ENCODE assay signal across 33 cellular contexts in the genomic region with DNA sequence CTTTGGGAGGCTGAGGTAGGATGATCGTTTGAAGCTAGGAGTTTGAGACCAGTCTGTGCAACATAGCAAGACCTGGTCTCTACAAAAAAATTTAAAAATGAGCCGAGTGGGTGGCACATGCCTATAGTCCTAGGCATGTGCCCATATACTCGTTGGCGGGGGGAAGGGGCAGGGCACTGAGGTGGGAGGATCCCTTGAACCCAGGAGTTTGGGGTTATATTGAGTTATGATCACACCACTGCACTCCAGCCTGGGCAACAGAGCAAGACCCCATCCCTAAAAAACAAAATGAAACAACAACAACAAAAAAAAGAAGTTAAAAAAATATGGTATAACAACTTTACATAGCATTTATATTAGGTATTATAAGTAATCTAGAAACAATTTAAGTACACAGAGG. TPM values are rescaled to one million over a fixed set of nuclear protein-coding genes. Genes with fewer than 3 reads are reported as not detected.
"Had no signal": no experiment of that assay in that cellular context is flagged by ENCODE, and none has a peak within 500 bp of the region (broad histone marks: within the 10 kb centered on the region; RNA-seq: fewer than 3 reads in every experiment).

No MANE protein-coding gene starts in this region.

- H3K9me3 Mint-ChIP-seq: activated naive CD4-positive, alpha-beta T cell treated with anti-CD3 and anti-CD28 coated beads, Interleukin-2, amount 10 ng/mL, durations not matched to agents 7 days and 5 days; activated naive CD4-positive, alpha-beta T cell treated with anti-CD3 and anti-CD28 coated beads, Interleukin-2, amount 50 U/mL, for 72 hours; activated T-cell treated with anti-CD3 and anti-CD28 coated beads, Interleukin-2, amount 50 U/mL, for 24 hours had no signal

- H3K4me1 Mint-ChIP-seq: activated CD4-positive, alpha-beta memory T cell treated with anti-CD3 and anti-CD28 coated beads, Interleukin-2, amount 10 ng/mL, durations not matched to agents 7 days and 5 days; activated CD4-positive, alpha-beta T cell treated with anti-CD3 and anti-CD28 coated beads, Interleukin-2, amount 10 ng/mL, durations not matched to agents 7 days and 5 days; activated naive CD4-positive, alpha-beta T cell treated with anti-CD3 and anti-CD28 coated beads, Interleukin-2, amount 10 ng/mL, durations not matched to agents 7 days and 5 days; activated naive CD8-positive, alpha-beta T cell treated with anti-CD3 and anti-CD28 coated beads, Interleukin-2, amount 10 ng/mL, durations not matched to agents 7 days and 5 days; brain had no signal

- H3K27me3 Mint-ChIP-seq: activated CD4-positive, alpha-beta memory T cell treated with anti-CD3 and anti-CD28 coated beads, Interleukin-2, amount 10 ng/mL, durations not matched to agents 7 days and 5 days; activated CD4-positive, alpha-beta T cell treated with anti-CD3 and anti-CD28 coated beads, Interleukin-2, amount 10 ng/mL, durations not matched to agents 7 days and 5 days; activated naive CD4-positive, alpha-beta T cell treated with anti-CD3 and anti-CD28 coated beads, Interleukin-2, amount 10 ng/mL, durations not matched to agents 7 days and 5 days; activated naive CD8-positive, alpha-beta T cell treated with anti-CD3 and anti-CD28 coated beads, Interleukin-2, amount 10 ng/mL, durations not matched to agents 7 days and 5 days; activated T-cell treated with anti-CD3 and anti-CD28 coated beads, Interleukin-2, amount 50 U/mL, for 24 hours; brain had no signal

- DNase-seq: activated CD4-positive, alpha-beta memory T cell treated with anti-CD3 and anti-CD28 coated beads, Interleukin-2, amount 10 ng/mL, durations not matched to agents 7 days and 5 days; activated CD4-positive, alpha-beta T cell treated with anti-CD3 and anti-CD28 coated beads for 1 hour; activated CD4-positive, alpha-beta T cell treated with anti-CD3 and anti-CD28 coated beads for 4 hours; activated CD4-positive, alpha-beta T cell treated with anti-CD3 and anti-CD28 coated beads, Interleukin-2, amount 10 ng/mL, durations not matched to agents 7 days and 5 days; activated CD4-positive, alpha-beta T cell treated with anti-CD3 and anti-CD28 coated beads, Interleukin-2, amount 50 U/mL, for 4 hours; activated CD8-positive, alpha-beta memory T cell treated with anti-CD3 and anti-CD28 coated beads, Interleukin-2, amount 50 U/mL, for 48 hours; activated gamma-delta T cell; activated naive CD4-positive, alpha-beta T cell; activated naive CD4-positive, alpha-beta T cell treated with anti-CD3 and anti-CD28 coated beads, Interleukin-2, amount 10 ng/mL, durations not matched to agents 7 days and 5 days; activated naive CD8-positive, alpha-beta T cell treated with anti-CD3 and anti-CD28 coated beads, Interleukin-2, amount 10 ng/mL, durations not matched to agents 7 days and 5 days; activated T-cell treated with anti-CD3 and anti-CD28 coated beads for 4 hours; activated T-cell treated with anti-CD3 and anti-CD28 coated beads, Interleukin-2, amount 50 U/mL, for 24 hours; activated T-cell treated with anti-CD3 and anti-CD28 coated beads, Interleukin-2, amount 50 U/mL, for 72 hours; central memory CD4-positive, alpha-beta T cell; cerebellar nuclear complex; colonic mucosa; effector CD8-positive, alpha-beta T cell; esophagus squamous epithelium; foreskin melanocyte; T-helper 2 cell had no signal

- H3K4me3 ChIP-seq: ascending aorta, breast epithelium, cardiac muscle cell, colonic mucosa, esophagus squamous epithelium, gastroesophageal sphincter had no signal

- H3K4me1 ChIP-seq: ascending aorta, breast epithelium, colonic mucosa, esophagus squamous epithelium, gastroesophageal sphincter had no signal

- H3K4me3 Mint-ChIP-seq: activated CD4-positive, alpha-beta memory T cell treated with anti-CD3 and anti-CD28 coated beads, Interleukin-2, amount 10 ng/mL, durations not matched to agents 7 days and 5 days; activated CD4-positive, alpha-beta T cell treated with anti-CD3 and anti-CD28 coated beads, Interleukin-2, amount 10 ng/mL, durations not matched to agents 7 days and 5 days; activated naive CD4-positive, alpha-beta T cell treated with anti-CD3 and anti-CD28 coated beads, Interleukin-2, amount 10 ng/mL, durations not matched to agents 7 days and 5 days; activated naive CD8-positive, alpha-beta T cell treated with anti-CD3 and anti-CD28 coated beads, Interleukin-2, amount 10 ng/mL, durations not matched to agents 7 days and 5 days; activated T-cell treated with anti-CD3 and anti-CD28 coated beads, Interleukin-2, amount 50 U/mL, for 24 hours; activated T-cell treated with anti-CD3 and anti-CD28 coated beads, Interleukin-2, amount 50 U/mL, for 72 hours; brain had no signal

- ATAC-seq: activated naive CD4-positive, alpha-beta T cell treated with anti-CD3 and anti-CD28 coated beads, Interleukin-2, amount 50 U/mL, for 72 hours; activated T-cell treated with anti-CD3 and anti-CD28 coated beads, Interleukin-2, amount 50 U/mL, for 72 hours; gastroesophageal sphincter had no signal

- H3K27ac ChIP-seq: ascending aorta, breast epithelium, cardiac muscle cell, colonic mucosa, epithelial cell of prostate, esophagus squamous epithelium, gastroesophageal sphincter had no signal

- H3K9me3 ChIP-seq: ascending aorta, colonic mucosa had no signal

- H3K27me3 ChIP-seq: ascending aorta, breast epithelium, cardiac muscle cell, colonic mucosa, esophagus squamous epithelium, gastroesophageal sphincter had no signal

- H3K36me3 ChIP-seq: colonic mucosa had no signal

- H3K27ac Mint-ChIP-seq: activated CD4-positive, alpha-beta memory T cell treated with anti-CD3 and anti-CD28 coated beads, Interleukin-2, amount 10 ng/mL, durations not matched to agents 7 days and 5 days; activated CD4-positive, alpha-beta T cell treated with anti-CD3 and anti-CD28 coated beads, Interleukin-2, amount 10 ng/mL, durations not matched to agents 7 days and 5 days; activated naive CD8-positive, alpha-beta T cell treated with anti-CD3 and anti-CD28 coated beads, Interleukin-2, amount 10 ng/mL, durations not matched to agents 7 days and 5 days; activated T-cell treated with anti-CD3 and anti-CD28 coated beads, Interleukin-2, amount 50 U/mL, for 24 hours; activated T-cell treated with anti-CD3 and anti-CD28 coated beads, Interleukin-2, amount 50 U/mL, for 72 hours; brain had no signal

RNA-seq across cellular contexts. Expression of a gene that starts 47.8 kb away (rescaled TPM):
- total RNA-seq: activated CD4-positive, alpha-beta memory T cell treated with anti-CD3 and anti-CD28 coated beads, Interleukin-2, amount 10 ng/mL, durations not matched to agents 7 days and 5 days; activated CD4-positive, alpha-beta T cell treated with anti-CD3 and anti-CD28 coated beads, Interleukin-2, amount 10 ng/mL, durations not matched to agents 7 days and 5 days; activated naive CD4-positive, alpha-beta T cell treated with anti-CD3 and anti-CD28 coated beads, Interleukin-2, amount 50 U/mL, for 72 hours; activated naive CD8-positive, alpha-beta T cell treated with anti-CD3 and anti-CD28 coated beads, Interleukin-2, amount 10 ng/mL, durations not matched to agents 7 days and 5 days; activated T-cell treated with anti-CD3 and anti-CD28 coated beads, Interleukin-2, amount 50 U/mL, for 72 hours; ascending aorta; breast epithelium; cardiac muscle cell; colonic mucosa; dermis microvascular lymphatic vessel endothelial cell; endothelial cell of umbilical vein; esophagus squamous epithelium; fibroblast of lung; fibroblast of villous mesenchyme; gastroesophageal sphincter; glomerular endothelial cell; T-helper 1 cell treated with Interleukin-12 subunit alpha and Interleukin-12 subunit beta and Interleukin-4 antibody, amounts not matched to agents 30 ng/mL and 1 ng/mL, for 36 hours had no signal

RNA-seq across cellular contexts. Expression of a gene that starts 55.9 kb away (rescaled TPM):
- total RNA-seq: activated CD4-positive, alpha-beta memory T cell treated with anti-CD3 and anti-CD28 coated beads, Interleukin-2, amount 10 ng/mL, durations not matched to agents 7 days and 5 days; activated CD4-positive, alpha-beta T cell treated with anti-CD3 and anti-CD28 coated beads, Interleukin-2, amount 10 ng/mL, durations not matched to agents 7 days and 5 days; activated naive CD4-positive, alpha-beta T cell treated with anti-CD3 and anti-CD28 coated beads, Interleukin-2, amount 50 U/mL, for 72 hours; activated naive CD8-positive, alpha-beta T cell treated with anti-CD3 and anti-CD28 coated beads, Interleukin-2, amount 10 ng/mL, durations not matched to agents 7 days and 5 days; activated T-cell treated with anti-CD3 and anti-CD28 coated beads, Interleukin-2, amount 50 U/mL, for 72 hours; ascending aorta; breast epithelium; cardiac muscle cell; dermis microvascular lymphatic vessel endothelial cell; endothelial cell of umbilical vein; esophagus squamous epithelium; fibroblast of lung; fibroblast of villous mesenchyme; gastroesophageal sphincter; glomerular endothelial cell; T-helper 1 cell treated with Interleukin-12 subunit alpha and Interleukin-12 subunit beta and Interleukin-4 antibody, amounts not matched to agents 30 ng/mL and 1 ng/mL, for 36 hours had no signal
